15 cellular contexts compared by ENCODE assay signal in the genomic region with DNA sequence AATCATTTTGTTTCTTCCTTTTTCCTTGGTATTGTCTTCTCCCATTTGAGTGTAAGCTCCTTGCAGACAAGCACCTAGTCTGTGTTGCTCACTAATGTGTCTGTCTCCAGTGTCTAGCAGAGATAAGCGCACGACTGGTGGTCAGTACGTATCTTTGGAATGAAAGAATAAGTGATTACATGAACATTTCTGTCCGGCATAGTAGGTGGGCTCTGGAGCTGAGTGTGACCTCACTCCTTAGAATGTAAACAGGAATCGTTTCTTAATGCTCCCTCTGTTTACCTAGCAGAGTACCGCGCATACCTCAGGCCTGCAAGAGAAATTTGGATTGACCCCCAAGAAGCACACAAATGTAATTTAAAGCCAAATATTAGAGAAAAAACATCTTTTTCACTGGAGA.
DNase-seq lines count a peak whose midpoint lies in the region; ATAC-seq and TF ChIP-seq lines count a peak whose summit lies in the region.
"Had no signal": no experiment of that assay in that cellular context is flagged by ENCODE, and none has a peak within 500 bp of the region (broad histone marks: within the 10 kb centered on the region; RNA-seq: fewer than 3 reads in every experiment).

No MANE protein-coding gene starts in this region.

- DNase-seq in AG04450 (ENCODE audit: low read depth, low spot score) = no peak
- no peak for DNase-seq in adipocyte (ENCODE audit: low read depth)
- DNase-seq in left lung = no peak
- DNase-seq in smooth muscle cell (lab: John Stamatoyannopoulos, UW; ENCODE audit: unreplicated experiment) = no peak
- no peak for DNase-seq in T-helper 2 cell
- no peak for DNase-seq in T-helper 17 cell
- DNase-seq: activated CD8-positive, alpha-beta memory T cell treated with anti-CD3 and anti-CD28 coated beads for 24 hours; GDM1; HCEC 1CT; NCI-H1694; stimulated activated CD4-positive, alpha-beta T cell treated with anti-CD3 and anti-CD28 coated beads, Interleukin-4, amount 100 ng/mL, for 4 hours had no signal

- POLR2A ChIA-PET in AG04450 (lab: Yijun Ruan, JAX) = no interaction called here

- H3K27ac ChIP-seq in AG04450 (ENCODE audit: low read depth, low read length) = peak overlapping the region; percentile 59
- H3K27ac ChIP-seq in left lung = peak overlapping the region; percentile 45 to 75
- H3K27ac ChIP-seq in smooth muscle cell (ENCODE audit: low read depth) = peak overlapping the region; percentile 81
- H3K27ac ChIP-seq: neural progenitor cell had no signal

- H3K9ac ChIP-seq in adipocyte (ENCODE audit: low read length) (peak overlapping the region; percentile 74), smooth muscle cell (ENCODE audit: low read depth) (peak overlapping the region; percentile 20)
- H3K9ac ChIP-seq: neural progenitor cell had no signal

- peaks cover 22% of the 10 kb centered on the region for H3K79me2 ChIP-seq in smooth muscle cell (ENCODE audit: low read depth)

- H3K27me3 ChIP-seq in AG04450 (ENCODE audit: control insufficient read depth, insufficient read depth, low read length) (no peaks in the 10 kb centered on the region), adipocyte (replicated peaks; ENCODE audit: control insufficient read depth, insufficient read depth, low read length) (no peaks in the 10 kb centered on the region), left lung (no peaks in the 10 kb centered on the region), smooth muscle cell (ENCODE audit: low read depth) (no peaks in the 10 kb centered on the region)
- H3K27me3 ChIP-seq: dorsolateral prefrontal cortex, neural progenitor cell had no signal

- 57% methylated on average over 7 of the region's 7 CpGs for WGBS in smooth muscle cell (ENCODE audit: low lambda C conversion rate)

- H3K4me1 ChIP-seq in adipocyte (ENCODE audit: control insufficient read depth, insufficient read depth, low read length) (peaks cover 58% of the 10 kb centered on the region), left lung (peaks cover 12 to 38% of the 10 kb centered on the region in 2 donors), smooth muscle cell (ENCODE audit: low read depth) (peaks cover 46% of the 10 kb centered on the region)

- peaks cover 4% of the 10 kb centered on the region for H3K9me3 ChIP-seq in AG04450 (ENCODE audit: control insufficient read depth, insufficient read depth, low read length)
- H3K9me3 ChIP-seq in adipocyte (ENCODE audit: control insufficient read depth, low read length) = no peaks in the 10 kb centered on the region
- H3K9me3 ChIP-seq in left lung = no peaks in the 10 kb centered on the region
- no peaks in the 10 kb centered on the region for H3K9me3 ChIP-seq in smooth muscle cell (replicated peaks; ENCODE audit: low read depth)
- H3K9me3 ChIP-seq in T-helper 17 cell (ENCODE audit: control insufficient read depth, low read length, poor library complexity, severe bottlenecking) = no peaks in the 10 kb centered on the region

- H3K27ac Mint-ChIP-seq in T-helper 17 cell = no peak overlapping the region
- H3K27ac Mint-ChIP-seq: neural progenitor cell had no signal

- no peaks in the 10 kb centered on the region for H3K36me3 Mint-ChIP-seq in T-helper 17 cell (ENCODE audit: low read depth)
- H3K36me3 Mint-ChIP-seq: neural progenitor cell had no signal

- H3K4me2 ChIP-seq in smooth muscle cell = peak overlapping the region; percentile 77
- H3K4me2 ChIP-seq: neural progenitor cell had no signal

- H3K4me3 ChIP-seq in AG04450 (ENCODE audit: low read depth, low read length) = no peak overlapping the region
- no peak overlapping the region for H3K4me3 ChIP-seq in adipocyte (ENCODE audit: low read length)
- no peak overlapping the region for H3K4me3 ChIP-seq in left lung
- H3K4me3 ChIP-seq in smooth muscle cell = no peak overlapping the region
- H3K4me3 ChIP-seq: dorsolateral prefrontal cortex, neural progenitor cell had no signal

- CTCF ChIA-PET in AG04450 (lab: Charles Lee) = no interaction called here

- TF ChIP-seq CTCF in AG04450 (IDR thresholded peaks at IDR 0.05; ENCODE audit: low read depth, low read length) (no peak), left lung (IDR thresholded peaks at IDR 0.05) (no peak), smooth muscle cell (IDR thresholded peaks at IDR 0.05; ENCODE audit: borderline replicate concordance, insufficient read depth, poor library complexity, severe bottlenecking) (no peak)

- intact Hi-C loops in left lung (cut with DNase I) = no loop called here

- no peak overlapping the region for H2AFZ ChIP-seq in smooth muscle cell (ENCODE audit: low read depth)
- H2AFZ ChIP-seq: neural progenitor cell had no signal

- H3K27me3 Mint-ChIP-seq in T-helper 17 cell = peaks cover 44% of the 10 kb centered on the region

- peaks cover 40% of the 10 kb centered on the region for H4K20me1 ChIP-seq in smooth muscle cell (ENCODE audit: low read depth)

- no peaks in the 10 kb centered on the region for H3K4me1 Mint-ChIP-seq in T-helper 17 cell

- no peak overlapping the region for H3K4me3 Mint-ChIP-seq in T-helper 17 cell
- H3K4me3 Mint-ChIP-seq: neural progenitor cell had no signal

- peaks cover 19% of the 10 kb centered on the region for H3F3A ChIP-seq in smooth muscle cell (ENCODE audit: low read depth)

- H3K36me3 ChIP-seq in adipocyte (ENCODE audit: control insufficient read depth, insufficient read depth, low read length, severe bottlenecking) (no peaks in the 10 kb centered on the region), left lung (no peaks in the 10 kb centered on the region), smooth muscle cell (ENCODE audit: low read depth) (no peaks in the 10 kb centered on the region)
- H3K36me3 ChIP-seq: neural progenitor cell had no signal

- ATAC-seq in left lung (no peak), T-helper 17 cell (no peak), HG03354 (IDR thresholded peaks at IDR 0.05; ENCODE audit: poor library complexity, severe bottlenecking, unreplicated experiment) (no peak), GM18520 (IDR thresholded peaks at IDR 0.05; ENCODE audit: unreplicated experiment) (no peak)
